ENCODE assay signal across 28 cellular contexts in genomic region chr20:15099130-15099529, GRCh38.
"Had no signal": no experiment of that assay in that cellular context is flagged by ENCODE, and none has a peak within 500 bp of the region (broad histone marks: within the 10 kb centered on the region; RNA-seq: fewer than 3 reads in every experiment).

No MANE protein-coding gene starts in this region.

- FAIRE-seq: colon, endometrium, endothelial cell of umbilical vein, frontal cortex had no signal

- H3K36me3 ChIP-seq: colonic mucosa, esophagus muscularis mucosa, esophagus squamous epithelium, gastrocnemius medialis, gastroesophageal sphincter, heart left ventricle, heart right ventricle had no signal

- H3K9me3 ChIP-seq: colonic mucosa, esophagus muscularis mucosa, esophagus squamous epithelium, gastrocnemius medialis, gastroesophageal sphincter, heart left ventricle had no signal

- ATAC-seq: effector memory CD8-positive, alpha-beta T cell; esophagus mucosa; foreskin keratinocyte; gastrocnemius medialis; gastroesophageal sphincter; heart left ventricle; heart right ventricle had no signal

- H3K4me1 ChIP-seq: colonic mucosa, esophagus muscularis mucosa, foreskin keratinocyte, gastrocnemius medialis, gastroesophageal sphincter, heart left ventricle, heart right ventricle had no signal

- H3K4me3 ChIP-seq: colonic mucosa, coronary artery, dorsolateral prefrontal cortex, esophagus muscularis mucosa, esophagus squamous epithelium, gastrocnemius medialis, gastroesophageal sphincter, heart left ventricle, heart right ventricle had no signal

- H3K27ac ChIP-seq: colonic mucosa, coronary artery, dorsolateral prefrontal cortex, epithelial cell of prostate, esophagus muscularis mucosa, esophagus squamous epithelium, foreskin keratinocyte, gastrocnemius medialis, gastroesophageal sphincter, heart left ventricle, heart right ventricle had no signal

- H3K27me3 ChIP-seq: colonic mucosa, dorsolateral prefrontal cortex, esophagus muscularis mucosa, esophagus squamous epithelium, foreskin keratinocyte, gastrocnemius medialis, gastroesophageal sphincter, heart left ventricle, heart right ventricle had no signal

- DNase-seq: colonic mucosa; cortex of kidney; dermis blood vessel endothelial cell; dorsolateral prefrontal cortex; effector CD4-positive, alpha-beta T cell; effector CD8-positive, alpha-beta T cell; effector memory CD4-positive, alpha-beta T cell; effector memory CD8-positive, alpha-beta T cell; endodermal cell; erythroblast; esophagus squamous epithelium; foreskin fibroblast; foreskin keratinocyte; foreskin melanocyte; gastrocnemius medialis; glutamatergic neuron; head of caudate nucleus; heart left ventricle; heart right ventricle had no signal
